1 cellular context compared by ENCODE assay signal in the genomic region with DNA sequence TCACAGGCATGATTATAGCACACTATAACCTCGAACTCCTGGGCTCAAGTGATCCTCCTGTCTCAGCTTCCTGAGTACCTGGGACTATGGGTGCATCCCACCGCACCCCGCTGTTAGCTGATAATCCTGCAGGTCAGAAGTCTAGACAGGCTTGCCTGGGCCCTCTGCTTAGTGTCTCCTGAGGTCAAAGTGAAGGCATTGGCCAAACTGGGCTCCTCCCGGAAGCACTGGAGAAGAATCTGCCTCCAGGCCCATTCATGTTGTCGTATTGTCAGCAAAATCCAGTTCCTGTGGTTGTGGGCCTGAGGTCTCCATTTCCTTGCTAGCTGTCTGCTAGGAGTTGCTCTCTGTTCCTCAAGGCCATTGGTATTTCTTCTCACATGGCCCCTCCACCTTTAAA.
TF ChIP-seq lines count a peak whose summit lies in the region.

No MANE protein-coding gene starts in this region.

TF ChIP-seq in K562, 482 proteins besides CTCF, POLR2A, EP300 and RAD21:
- 0 out of 2 replicates have a peak, but pooled peaks have one; percentile 1 for TF ChIP-seq POLR2AphosphoS5 (IDR thresholded peaks at IDR 0.05; ENCODE audit: control insufficient read depth, insufficient read depth, low read depth, low read length)
- no peak for TF ChIP-seq ILK (tag; IDR thresholded peaks at IDR 0.05; ENCODE audit: borderline replicate concordance, low read depth)
- no peak for TF ChIP-seq NFATC3 (IDR thresholded peaks at IDR 0.05)
- TF ChIP-seq, protein P1, sequence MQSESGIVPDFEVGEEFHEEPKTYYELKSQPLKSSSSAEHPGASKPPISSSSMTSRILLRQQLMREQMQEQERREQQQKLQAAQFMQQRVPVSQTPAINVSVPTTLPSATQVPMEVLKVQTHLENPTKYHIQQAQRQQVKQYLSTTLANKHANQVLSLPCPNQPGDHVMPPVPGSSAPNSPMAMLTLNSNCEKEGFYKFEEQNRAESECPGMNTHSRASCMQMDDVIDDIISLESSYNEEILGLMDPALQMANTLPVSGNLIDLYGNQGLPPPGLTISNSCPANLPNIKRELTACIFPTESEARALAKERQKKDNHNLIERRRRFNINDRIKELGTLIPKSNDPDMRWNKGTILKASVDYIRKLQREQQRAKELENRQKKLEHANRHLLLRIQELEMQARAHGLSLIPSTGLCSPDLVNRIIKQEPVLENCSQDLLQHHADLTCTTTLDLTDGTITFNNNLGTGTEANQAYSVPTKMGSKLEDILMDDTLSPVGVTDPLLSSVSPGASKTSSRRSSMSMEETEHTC (IDR thresholded peaks at IDR 0.05), result no peak
- TF ChIP-seq, protein P2, sequence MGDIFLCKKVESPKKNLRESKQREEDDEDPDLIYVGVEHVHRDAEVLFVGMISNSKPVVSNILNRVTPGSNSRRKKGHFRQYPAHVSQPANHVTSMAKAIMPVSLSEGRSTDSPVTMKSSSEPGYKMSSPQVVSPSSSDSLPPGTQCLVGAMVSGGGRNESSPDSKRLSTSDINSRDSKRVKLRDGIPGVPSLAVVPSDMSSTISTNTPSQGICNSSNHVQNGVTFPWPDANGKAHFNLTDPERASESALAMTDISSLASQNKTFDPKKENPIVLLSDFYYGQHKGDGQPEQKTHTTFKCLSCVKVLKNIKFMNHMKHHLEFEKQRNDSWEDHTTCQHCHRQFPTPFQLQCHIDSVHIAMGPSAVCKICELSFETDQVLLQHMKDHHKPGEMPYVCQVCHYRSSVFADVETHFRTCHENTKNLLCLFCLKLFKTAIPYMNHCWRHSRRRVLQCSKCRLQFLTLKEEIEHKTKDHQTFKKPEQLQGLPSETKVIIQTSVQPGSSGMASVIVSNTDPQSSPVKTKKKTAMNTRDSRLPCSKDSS (IDR thresholded peaks at IDR 0.05; ENCODE audit: low read depth, partially characterized antibody), result no peak
- TF ChIP-seq SAP30 (IDR thresholded peaks at IDR 0.05; ENCODE audit: borderline replicate concordance, insufficient read depth, low read depth, low read length, poor library complexity, severe bottlenecking), result no peak
- TF ChIP-seq, protein P3, sequence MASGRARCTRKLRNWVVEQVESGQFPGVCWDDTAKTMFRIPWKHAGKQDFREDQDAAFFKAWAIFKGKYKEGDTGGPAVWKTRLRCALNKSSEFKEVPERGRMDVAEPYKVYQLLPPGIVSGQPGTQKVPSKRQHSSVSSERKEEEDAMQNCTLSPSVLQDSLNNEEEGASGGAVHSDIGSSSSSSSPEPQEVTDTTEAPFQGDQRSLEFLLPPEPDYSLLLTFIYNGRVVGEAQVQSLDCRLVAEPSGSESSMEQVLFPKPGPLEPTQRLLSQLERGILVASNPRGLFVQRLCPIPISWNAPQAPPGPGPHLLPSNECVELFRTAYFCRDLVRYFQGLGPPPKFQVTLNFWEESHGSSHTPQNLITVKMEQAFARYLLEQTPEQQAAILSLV (tag; IDR thresholded peaks at IDR 0.05), result no peak
- TF ChIP-seq, protein P4, sequence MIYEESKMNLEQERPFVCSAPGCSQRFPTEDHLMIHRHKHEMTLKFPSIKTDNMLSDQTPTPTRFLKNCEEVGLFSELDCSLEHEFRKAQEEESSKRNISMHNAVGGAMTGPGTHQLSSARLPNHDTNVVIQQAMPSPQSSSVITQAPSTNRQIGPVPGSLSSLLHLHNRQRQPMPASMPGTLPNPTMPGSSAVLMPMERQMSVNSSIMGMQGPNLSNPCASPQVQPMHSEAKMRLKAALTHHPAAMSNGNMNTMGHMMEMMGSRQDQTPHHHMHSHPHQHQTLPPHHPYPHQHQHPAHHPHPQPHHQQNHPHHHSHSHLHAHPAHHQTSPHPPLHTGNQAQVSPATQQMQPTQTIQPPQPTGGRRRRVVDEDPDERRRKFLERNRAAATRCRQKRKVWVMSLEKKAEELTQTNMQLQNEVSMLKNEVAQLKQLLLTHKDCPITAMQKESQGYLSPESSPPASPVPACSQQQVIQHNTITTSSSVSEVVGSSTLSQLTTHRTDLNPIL (CRISPR knock-in tag; IDR thresholded peaks at IDR 0.05), result no peak
